Comparison of ENCODE assay signal across 8 cellular contexts in the genomic region with DNA sequence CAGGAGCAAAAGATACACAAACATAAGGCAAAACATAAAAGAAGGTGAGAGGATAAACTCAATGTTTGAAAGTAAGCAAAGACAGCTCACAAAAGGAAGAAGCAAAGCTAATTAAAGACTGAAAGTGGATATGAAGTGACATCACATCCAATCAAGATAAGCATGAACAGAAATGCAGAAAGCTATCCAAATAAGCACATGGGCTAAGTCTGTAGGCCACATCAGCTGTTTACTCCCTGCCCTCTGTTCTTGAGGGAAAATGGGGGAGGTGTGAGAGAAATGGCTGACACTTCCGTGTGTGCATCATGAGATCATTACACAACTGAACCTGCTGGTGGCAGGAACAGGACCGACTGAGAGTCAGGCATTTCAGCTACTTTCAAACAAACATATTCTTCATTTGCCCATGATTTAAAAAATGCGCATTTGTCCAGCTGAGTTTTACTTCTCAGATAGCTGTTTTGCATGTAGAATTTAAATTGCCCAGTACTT. TPM values are rescaled to one million over a fixed set of nuclear protein-coding genes. Genes with fewer than 3 reads are reported as not detected.
DNase-seq lines count a peak whose midpoint lies in the region; ATAC-seq and TF ChIP-seq lines count a peak whose summit lies in the region.

No MANE protein-coding gene starts in this region.

- no peak for TF ChIP-seq POLR2A in NB4 (IDR thresholded peaks at IDR 0.05; ENCODE audit: extremely low read depth, insufficient read length)

- H3K36me3 Mint-ChIP-seq in brain, result no peaks in the 10 kb centered on the region
- H3K36me3 Mint-ChIP-seq in memory B cell, result no peaks in the 10 kb centered on the region

- ATAC-seq in memory B cell (ENCODE audit: low read depth) (peak; percentile 65), GM18868 (IDR thresholded peaks at IDR 0.05; ENCODE audit: unreplicated experiment) (no peak), GM21423 (IDR thresholded peaks at IDR 0.05; ENCODE audit: unreplicated experiment) (no peak)

- peaks cover 32% of the 10 kb centered on the region for H3K4me1 Mint-ChIP-seq in brain
- peaks cover 9% of the 10 kb centered on the region for H3K4me1 Mint-ChIP-seq in memory B cell

- H3K4me3 Mint-ChIP-seq in brain (peak overlapping the region in 1 of 5 experiments; percentile 6), memory B cell (no peak overlapping the region)

- peak overlapping the region in 4 of 5 experiments; percentile 16 to 74 (median 47) for H3K27ac Mint-ChIP-seq in brain
- H3K27ac Mint-ChIP-seq in memory B cell, result peak overlapping the region; percentile 25

- no peak overlapping the region for H3K4me3 ChIP-seq in NB4 (ENCODE audit: low read depth, low read length)

- H3K27me3 Mint-ChIP-seq in brain (peaks cover 4% of the 10 kb centered on the region), memory B cell (peaks cover 5% of the 10 kb centered on the region)

- TF ChIP-seq CTCF in NB4 (IDR thresholded peaks at IDR 0.05; ENCODE audit: low read depth, low read length) (no peak), brain (conservative IDR thresholded peaks at IDR 0.05) (no peak)

- peak; percentile 51 for DNase-seq in ELR (ENCODE audit: low read depth)
- DNase-seq in NB4 (ENCODE audit: low read depth), result peak; percentile 51
- no peak for DNase-seq in memory B cell (ENCODE audit: low spot score in 2 of 2)
- no peak for DNase-seq in NCI-H345 (lab: John Stamatoyannopoulos, UW)
- no peak for DNase-seq in stimulated activated CD8-positive, alpha-beta memory T cell treated with anti-CD3 and anti-CD28 coated beads, Interleukin-4, amount 100 ng/mL, for 48 hours

- H3K9me3 Mint-ChIP-seq in brain (peaks cover 0 to 4% (median 0%) of the 10 kb centered on the region in 5 experiments), memory B cell (no peaks in the 10 kb centered on the region)

RNA-seq across cellular contexts. Expression of a gene that starts 27.3 kb away (rescaled TPM):
- polyA plus RNA-seq in brain (ENCODE audit: insufficient read depth, low read depth, low replicate concordance), result 7.6 TPM

Comparison
In these comparisons a context has a peak if more than half of its experiments do, and no peak if none do; other contexts are left out.
1. DNase-seq: peak in ELR (single experiment) and NB4 (single experiment); none in memory B cell (0 of 2), NCI-H345 (single experiment) and stimulated activated CD8-positive, alpha-beta memory T cell treated with anti-CD3 and anti-CD28 coated beads, Interleukin-4, amount 100 ng/mL, for 48 hours (single experiment).